ENCODE assay signal across 23 cellular contexts in the genomic region with DNA sequence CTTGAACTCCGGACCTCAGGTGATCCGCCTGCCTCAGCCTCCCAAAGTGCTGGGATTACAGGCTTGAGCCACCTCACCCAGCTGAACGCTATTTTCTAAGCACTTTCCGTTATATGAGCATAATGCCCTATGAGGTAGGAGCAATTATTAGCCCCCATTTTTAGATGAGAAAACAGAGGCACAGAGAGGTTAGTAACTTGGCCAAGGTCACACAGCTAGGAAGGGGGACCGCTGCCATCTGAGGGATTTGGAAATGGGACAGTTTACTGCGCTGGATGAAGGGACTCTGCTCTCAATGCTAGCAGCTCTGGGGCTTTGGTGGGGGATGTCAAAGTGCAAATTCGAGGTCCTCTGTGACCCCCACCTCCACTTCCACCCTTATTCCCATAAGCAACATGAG.
"Had no signal": no experiment of that assay in that cellular context is flagged by ENCODE, and none has a peak within 500 bp of the region (broad histone marks: within the 10 kb centered on the region; RNA-seq: fewer than 3 reads in every experiment).

No MANE protein-coding gene starts in this region.

- ATAC-seq: T-cell had no signal

- H3K4me2 ChIP-seq: KMS-11, SK-N-SH had no signal

- H3K36me3 ChIP-seq: SJSA1 had no signal

- H3K9ac ChIP-seq: KMS-11, SK-N-SH had no signal

- H3K9me3 ChIP-seq: SJSA1, SK-N-SH had no signal

- H3K27ac ChIP-seq: HL-60, KMS-11, SJSA1 had no signal

- DNase-seq: IMR-90, NCI-H1092, NCI-H1105 treated with DMSO at 0.1 percent for 48 hours, NCI-H1417 treated with DMSO at 0.1 percent for 48 hours, NCI-H146, NCI-H187, NCI-H2029, NCI-H2081 treated with DMSO at 0.1 percent for 48 hours, NCI-H2171, NCI-H226, NCI-H446, NCI-H510A, NCI-H524 treated with DMSO at 0.1 percent for 48 hours, NCI-H69, NCI-H774, Right ventricle myocardium superior, SIG-M5, SK-N-SH, SW 1271, T-cell had no signal

- H3K4me1 ChIP-seq: SJSA1 had no signal

- H3K4me3 ChIP-seq: SJSA1 had no signal

- H3K27me3 ChIP-seq: SJSA1 had no signal
